Comparison of ENCODE assay signal across 11 cellular contexts in genomic region chr10:80421369-80422220, GRCh38. TPM values are rescaled to one million over a fixed set of nuclear protein-coding genes. Genes with fewer than 3 reads are reported as not detected.
DNase-seq lines count a peak whose midpoint lies in the region; ATAC-seq and TF ChIP-seq lines count a peak whose summit lies in the region.
"Had no signal": no experiment of that assay in that cellular context is flagged by ENCODE, and none has a peak within 500 bp of the region (broad histone marks: within the 10 kb centered on the region; RNA-seq: fewer than 3 reads in every experiment).

No MANE protein-coding gene starts in this region.

- DNase-seq in GM13976 (ENCODE audit: low spot score), result peak; percentile 53
- peak; percentile 71 for DNase-seq in OCI-M1 (lab: John Stamatoyannopoulos, UW)
- DNase-seq in D341Med (ENCODE audit: low spot score), result no peak
- no peak for DNase-seq in A172 (ENCODE audit: low spot score)
- no peak for DNase-seq in BE2C
- no peak for DNase-seq in cortex of kidney (lab: John Stamatoyannopoulos, UW)
- DNase-seq: anterior cingulate cortex; CD4-positive, alpha-beta memory T cell; transverse colon had no signal

- TF ChIP-seq CTCF in GM13976 (IDR thresholded peaks at IDR 0.05; ENCODE audit: borderline replicate concordance, control extremely low read depth, extremely low read depth, insufficient read depth, missing control alignments) (no peak), BE2C (IDR thresholded peaks at IDR 0.05; ENCODE audit: low read depth, low read length) (no peak)

- peaks cover 3% of the 10 kb centered on the region for H3K36me3 ChIP-seq in BE2C

- H3K27me3 ChIP-seq in BE2C, result no peaks in the 10 kb centered on the region
- H3K27me3 ChIP-seq: transverse colon had no signal

- no peak overlapping the region for H3K4me3 ChIP-seq in BE2C (ENCODE audit: low read depth, low read length)
- H3K4me3 ChIP-seq: transverse colon had no signal

- H3K9me3 ChIP-seq in BE2C, result no peaks in the 10 kb centered on the region
- H3K9me3 ChIP-seq: transverse colon had no signal

- in situ Hi-C loops in GM13976 (cut with MboI; ENCODE audit: low sequenced_read_pairs, unreplicated experiment), result no loop called here

- ATAC-seq in GM21367 (IDR thresholded peaks at IDR 0.05; ENCODE audit: unreplicated experiment) (peak; percentile 94), HG03135 (IDR thresholded peaks at IDR 0.05; ENCODE audit: unreplicated experiment) (peak; percentile 94)

- peaks cover 3% of the 10 kb centered on the region; the same call in 1 of the 2 replicates for H3K4me1 ChIP-seq in BE2C

RNA-seq across cellular contexts. Expression of gene PRXL2A, which starts 13.2 kb away (rescaled TPM):
- total RNA-seq in A172 (2014; rRNA removed; shearing (Covaris generic)), result 28.0 and 31.4 TPM in 2 replicates
- polyA plus RNA-seq in BE2C (2012; ENCODE audit: insufficient read depth, insufficient read length, low read depth), result 55.6 TPM

RNA-seq across cellular contexts. Expression of gene TSPAN14, which starts 32.5 kb away (rescaled TPM):
- total RNA-seq in A172 (2014; rRNA removed; shearing (Covaris generic)), result 35.0 and 38.4 TPM in 2 replicates
- polyA plus RNA-seq in BE2C (2012; ENCODE audit: insufficient read depth, insufficient read length, low read depth), result 29.9 TPM

Comparison
In these comparisons a context has a peak if more than half of its experiments do, and no peak if none do; other contexts are left out.
1. DNase-seq: peak in GM13976 (single experiment) and OCI-M1 (single experiment); none in D341Med (single experiment), A172 (single experiment), BE2C (single experiment) and cortex of kidney (single experiment).